8 cellular contexts compared by ENCODE assay signal in the genomic region with DNA sequence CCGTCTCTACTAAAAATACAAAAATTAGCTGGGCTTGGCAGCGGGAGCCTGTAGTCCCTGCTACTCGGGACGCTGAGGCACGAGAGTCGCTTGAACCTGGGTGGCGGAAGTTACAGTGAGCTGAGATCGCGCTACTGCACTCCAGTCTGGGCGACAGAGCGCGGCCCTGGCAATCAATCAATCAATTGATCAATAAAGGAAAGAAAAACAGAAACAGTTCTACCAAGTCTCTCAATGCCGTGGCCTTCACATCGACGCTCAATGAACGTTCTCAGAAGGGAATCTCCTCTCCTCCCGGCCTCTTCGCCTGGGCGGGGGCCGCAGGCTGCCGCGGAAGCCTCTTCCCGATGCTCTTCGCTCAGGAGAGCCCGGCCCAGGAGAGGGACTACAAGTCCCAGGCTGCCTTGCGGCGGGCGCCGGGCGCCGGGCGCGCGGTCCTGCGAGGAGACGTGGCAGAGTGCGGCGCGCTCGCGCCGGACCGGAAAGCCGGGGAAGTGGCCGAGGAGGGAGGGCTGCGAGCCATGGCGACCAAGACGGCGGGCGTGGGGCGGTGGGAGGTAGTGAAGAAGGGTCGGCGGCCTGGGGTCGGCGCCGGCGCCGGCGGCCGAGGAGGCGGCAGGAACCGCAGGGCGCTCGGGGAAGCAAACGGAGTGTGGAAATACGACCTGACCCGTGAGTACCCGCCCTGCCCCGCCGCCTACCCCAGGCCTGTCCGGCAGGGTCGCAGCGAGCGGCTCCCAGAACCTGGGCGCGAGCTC. TPM values are rescaled to one million over a fixed set of nuclear protein-coding genes. Genes with fewer than 3 reads are reported as not detected.
DNase-seq lines count a peak whose midpoint lies in the region; ATAC-seq and TF ChIP-seq lines count a peak whose summit lies in the region.

A gene with protein sequence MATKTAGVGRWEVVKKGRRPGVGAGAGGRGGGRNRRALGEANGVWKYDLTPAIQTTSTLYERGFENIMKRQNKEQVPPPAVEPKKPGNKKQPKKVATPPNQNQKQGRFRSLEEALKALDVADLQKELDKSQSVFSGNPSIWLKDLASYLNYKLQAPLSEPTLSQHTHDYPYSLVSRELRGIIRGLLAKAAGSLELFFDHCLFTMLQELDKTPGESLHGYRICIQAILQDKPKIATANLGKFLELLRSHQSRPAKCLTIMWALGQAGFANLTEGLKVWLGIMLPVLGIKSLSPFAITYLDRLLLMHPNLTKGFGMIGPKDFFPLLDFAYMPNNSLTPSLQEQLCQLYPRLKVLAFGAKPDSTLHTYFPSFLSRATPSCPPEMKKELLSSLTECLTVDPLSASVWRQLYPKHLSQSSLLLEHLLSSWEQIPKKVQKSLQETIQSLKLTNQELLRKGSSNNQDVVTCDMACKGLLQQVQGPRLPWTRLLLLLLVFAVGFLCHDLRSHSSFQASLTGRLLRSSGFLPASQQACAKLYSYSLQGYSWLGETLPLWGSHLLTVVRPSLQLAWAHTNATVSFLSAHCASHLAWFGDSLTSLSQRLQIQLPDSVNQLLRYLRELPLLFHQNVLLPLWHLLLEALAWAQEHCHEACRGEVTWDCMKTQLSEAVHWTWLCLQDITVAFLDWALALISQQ (plus strand): TSS at position 471 of the 758 bp plus-strand sequence. CDS start 51 bp downstream, at position 522.

- H3K4me1 ChIP-seq in ACC112 (ENCODE audit: control insufficient read depth, insufficient read depth, low read length, unreplicated experiment) (peaks cover 18% of the 10 kb centered on the region), mammary epithelial cell (ENCODE audit: insufficient read depth, low read length) (peaks cover 11% of the 10 kb centered on the region)

- intact Hi-C loops in mammary epithelial cell (cut with micrococcal nuclease): loop anchor here (1.0 to 5.0 kb wide), 2 partner anchors 18 to 55 kb away; partner anchors contain the start of gene KHK

- H3K4me2 ChIP-seq in mammary epithelial cell (ENCODE audit: insufficient read depth, low read depth, low read length): peak within 1 kb of the TSS; percentile 89

- TF ChIP-seq CTCF in WERI-Rb-1 (IDR thresholded peaks at IDR 0.05; ENCODE audit: low read depth, low read length) (0 out of 2 replicates have a peak, but pooled peaks have one; percentile 17), mammary epithelial cell (conservative IDR thresholded peaks at IDR 0.05 in 1 of 2, IDR thresholded peaks at IDR 0.05 in 1 of 2; ENCODE audit: extremely low read depth in 1 of 2, insufficient read depth in 1 of 2, low read depth in 1 of 2, low read length in 2 of 2) (no peak)

- H3K27ac ChIP-seq in ACC112 (ENCODE audit: low read depth, low read length) (peak within 1 kb of the TSS; percentile 51), WERI-Rb-1 (peak within 1 kb of the TSS; percentile 75), mammary epithelial cell (ENCODE audit: insufficient read depth, low read depth, low read length) (peak within 1 kb of the TSS; percentile 71)

- TSS peak; percentile 61 for BruUV-seq in mammary epithelial cell (replicated peaks; lab: Mats Ljungman, UMichigan)

- H3K9ac ChIP-seq in mammary epithelial cell (ENCODE audit: insufficient read depth, low read length): peak within 1 kb of the TSS; percentile 78

- H3K79me2 ChIP-seq in ACC112 (ENCODE audit: control insufficient read depth, insufficient read depth, low read length, unreplicated experiment): peaks cover 49% of the 10 kb centered on the region
- H3K79me2 ChIP-seq in mammary epithelial cell (ENCODE audit: insufficient read depth, low read length): peaks cover 77% of the 10 kb centered on the region

- dilution Hi-C loops in mammary epithelial cell (cut with HindIII; ENCODE audit: low sequenced_read_pairs): loop anchor here (5.0 kb wide), 1 partner anchor 40 kb away; no protein-coding TSS in a partner anchor

- in situ Hi-C loops in mammary epithelial cell (cut with MboI; ENCODE audit: low sequenced_read_pairs in 2 of 2): no loop called here

- no peaks in the 10 kb centered on the region for H3K9me3 Mint-ChIP-seq in immature natural killer cell

- H3K27me3 ChIP-seq in ACC112 (ENCODE audit: insufficient read depth, low read length) (no peaks in the 10 kb centered on the region), WERI-Rb-1 (ENCODE audit: insufficient read depth, low read depth, severe bottlenecking) (no peaks in the 10 kb centered on the region), mammary epithelial cell (ENCODE audit: insufficient read depth, low read length) (no peaks in the 10 kb centered on the region)

- peak within 1 kb of the TSS; percentile 98 for H3K4me3 ChIP-seq in ACC112 (ENCODE audit: low read depth, low read length)
- peak within 1 kb of the TSS; percentile 60 for H3K4me3 ChIP-seq in WERI-Rb-1 (ENCODE audit: low read depth, low read length)
- H3K4me3 ChIP-seq in mammary epithelial cell (replicated peaks in 1 of 3; ENCODE audit: insufficient read depth in 1 of 3, low read depth in 2 of 3, low read length in 3 of 3): peak within 1 kb of the TSS; percentile 70 to 100 (median 96)

- DNase-seq in NCI-H2171 (lab: John Stamatoyannopoulos, UW) (peak; percentile 83), WERI-Rb-1 (peak; percentile 95), mammary epithelial cell (peak; percentile 80), immature natural killer cell (peak; percentile 72 to 77 (median 76)), smooth muscle cell of the brain vasculature (ENCODE audit: low read depth, low spot score) (peak; percentile 59)

- ATAC-seq in GM18858 (IDR thresholded peaks at IDR 0.05; ENCODE audit: unreplicated experiment): peak; percentile 81
- ATAC-seq in HG03066 (IDR thresholded peaks at IDR 0.05; ENCODE audit: low read depth, unreplicated experiment): peak; percentile 92

- H3K4me1 Mint-ChIP-seq in immature natural killer cell: peaks cover 29 to 37% of the 10 kb centered on the region in 2 donors

- 4% methylated on average over 18 of the region's 76 CpGs for WGBS in mammary epithelial cell (ENCODE audit: low coverage, missing lambda C conversion rate)

- peak within 1 kb of the TSS; percentile 78 to 92 (median 90) for H3K27ac Mint-ChIP-seq in immature natural killer cell

- peak within 1 kb of the TSS; percentile 89 to 93 (median 92) for H3K4me3 Mint-ChIP-seq in immature natural killer cell

- H3K9me3 ChIP-seq in WERI-Rb-1 (ENCODE audit: severe bottlenecking): no peaks in the 10 kb centered on the region
- no peaks in the 10 kb centered on the region for H3K9me3 ChIP-seq in mammary epithelial cell (replicated peaks; ENCODE audit: insufficient read depth, low read length)

- H3K36me3 ChIP-seq in ACC112 (ENCODE audit: insufficient read depth, low read length): peaks cover 28% of the 10 kb centered on the region; the same call in 1 of the 2 replicates
- H3K36me3 ChIP-seq in WERI-Rb-1: peaks cover 59% of the 10 kb centered on the region
- H3K36me3 ChIP-seq in mammary epithelial cell (ENCODE audit: insufficient read depth, low read length): peaks cover 21% of the 10 kb centered on the region

- H4K20me1 ChIP-seq in mammary epithelial cell (ENCODE audit: insufficient read depth, low read length): no peaks in the 10 kb centered on the region

- peaks cover 0 to 2% (median 0%) of the 10 kb centered on the region in 3 donors for H3K27me3 Mint-ChIP-seq in immature natural killer cell (ENCODE audit: low read depth in 3 of 3)

- CTCF ChIA-PET in mammary epithelial cell (lab: Charles Lee; ENCODE audit: low non-redundant PET): interaction anchor here (0.5 kb wide), 1 partner anchor 183 kb away, joined by 4 read pairs; no protein-coding TSS in a partner anchor

- H2AFZ ChIP-seq in ACC112 (ENCODE audit: low read length, unreplicated experiment): peak within 1 kb of the TSS; percentile 93
- H2AFZ ChIP-seq in mammary epithelial cell (ENCODE audit: low read depth, low read length): peak within 1 kb of the TSS; percentile 97

- H3K36me3 Mint-ChIP-seq in immature natural killer cell: peaks cover 0 to 15% (median 0%) of the 10 kb centered on the region in 3 donors

RNA-seq across cellular contexts. Expression of the gene that starts here (rescaled TPM):
- total RNA-seq in mammary epithelial cell: 10 to 100 TPM; 27.3 to 90.7 TPM
- polyA plus RNA-seq in mammary epithelial cell: 84.8 TPM
- polyA minus RNA-seq in mammary epithelial cell: 233 TPM
- polyA plus RNA-seq in immature natural killer cell: 10 to 100 TPM; 16.6 to 48.3 (median 17.6) TPM

Comparison
In these comparisons a context has a peak if more than half of its experiments do, and no peak if none do; other contexts are left out.
1. Peak in every context shown above with its lines: DNase-seq, ATAC-seq, H3K4me3 ChIP-seq and H3K27ac ChIP-seq.